17 cellular contexts compared by ENCODE assay signal in genomic region chr18:43572165-43572564, GRCh38.
DNase-seq lines count a peak whose midpoint lies in the region; ATAC-seq and TF ChIP-seq lines count a peak whose summit lies in the region.
"Had no signal": no experiment of that assay in that cellular context is flagged by ENCODE, and none has a peak within 500 bp of the region (broad histone marks: within the 10 kb centered on the region; RNA-seq: fewer than 3 reads in every experiment).

No MANE protein-coding gene starts in this region.

- no peaks in the 10 kb centered on the region for H3K27me3 ChIP-seq in GM23338 (ENCODE audit: insufficient read depth)
- H3K27me3 ChIP-seq: suprapubic skin had no signal

- no peaks in the 10 kb centered on the region for H3F3A ChIP-seq in GM23338 (replicated peaks; ENCODE audit: low read depth)

- H3K27me3 Mint-ChIP-seq in activated T-cell treated with anti-CD3 and anti-CD28 coated beads, Interleukin-2, amount 50 U/mL, for 24 hours, result no peaks in the 10 kb centered on the region
- no peaks in the 10 kb centered on the region for H3K27me3 Mint-ChIP-seq in GM23338 (ENCODE audit: insufficient read depth, low read depth, poor library complexity)
- H3K27me3 Mint-ChIP-seq: activated naive CD8-positive, alpha-beta T cell; CD8-positive, alpha-beta memory T cell; effector memory CD8-positive, alpha-beta T cell had no signal

- H3K4me1 Mint-ChIP-seq in activated T-cell treated with anti-CD3 and anti-CD28 coated beads, Interleukin-2, amount 50 U/mL, for 24 hours (ENCODE audit: low read depth), result no peaks in the 10 kb centered on the region
- H3K4me1 Mint-ChIP-seq in GM23338, result peaks cover 10% of the 10 kb centered on the region; the same call in 2 of the 3 replicates
- H3K4me1 Mint-ChIP-seq: CD8-positive, alpha-beta memory T cell had no signal

- H3K4me2 ChIP-seq in GM23338, result no peak overlapping the region
- H3K4me2 ChIP-seq: A549 had no signal

- H3K9me3 Mint-ChIP-seq in activated T-cell treated with anti-CD3 and anti-CD28 coated beads, Interleukin-2, amount 50 U/mL, for 24 hours, result no peaks in the 10 kb centered on the region
- no peaks in the 10 kb centered on the region for H3K9me3 Mint-ChIP-seq in GM23338
- H3K9me3 Mint-ChIP-seq: effector memory CD8-positive, alpha-beta T cell; HFFc6 had no signal

- no peaks in the 10 kb centered on the region for H4K20me1 ChIP-seq in GM23338 (replicated peaks; ENCODE audit: insufficient read depth)

- no peak overlapping the region for H3K4me3 Mint-ChIP-seq in activated T-cell treated with anti-CD3 and anti-CD28 coated beads, Interleukin-2, amount 50 U/mL, for 24 hours
- no peak overlapping the region for H3K4me3 Mint-ChIP-seq in GM23338
- H3K4me3 Mint-ChIP-seq: activated naive CD8-positive, alpha-beta T cell; CD8-positive, alpha-beta memory T cell; effector memory CD8-positive, alpha-beta T cell; HFFc6 had no signal

- H3K36me3 Mint-ChIP-seq in activated T-cell treated with anti-CD3 and anti-CD28 coated beads, Interleukin-2, amount 50 U/mL, for 24 hours (ENCODE audit: low read depth), result no peaks in the 10 kb centered on the region
- no peaks in the 10 kb centered on the region for H3K36me3 Mint-ChIP-seq in GM23338 (ENCODE audit: low read depth)
- H3K36me3 Mint-ChIP-seq: activated naive CD8-positive, alpha-beta T cell; CD8-positive, alpha-beta memory T cell had no signal

- no peak for TF ChIP-seq CTCF in GM13977 (IDR thresholded peaks at IDR 0.05; ENCODE audit: extremely low read depth, insufficient read depth, missing control alignments)
- TF ChIP-seq CTCF in GM23338 (conservative IDR thresholded peaks at IDR 0.05; ENCODE audit: low read depth in 2 of 2), result no peak

- in situ Hi-C loops in GM13977 (cut with MboI; ENCODE audit: low pct_unique_long_range_greater_than_20kb, low sequenced_read_pairs, unreplicated experiment), result no loop called here

- H3K27ac ChIP-seq in GM23338 (ENCODE audit: low read depth), result no peak overlapping the region
- H3K27ac ChIP-seq: A549, cardiac muscle cell, suprapubic skin had no signal

- H3K9me2 ChIP-seq in GM23338 (ENCODE audit: insufficient read depth), result no peaks in the 10 kb centered on the region

- peak; percentile 12 for DNase-seq in GM13977 (ENCODE audit: low spot score)
- no peak for DNase-seq in NCI-H2171 (lab: John Stamatoyannopoulos, UW)
- DNase-seq in T1000 (lab: John Stamatoyannopoulos, UW), result no peak
- no peak for DNase-seq in activated T-cell treated with anti-CD3 and anti-CD28 coated beads, Interleukin-2, amount 50 U/mL, for 24 hours
- no peak for DNase-seq in GM23338 (ENCODE audit: low spot score)
- DNase-seq: CD8-positive, alpha-beta memory T cell; effector memory CD8-positive, alpha-beta T cell; foreskin fibroblast; HFFc6; small intestine had no signal

- H3K4me3 ChIP-seq in GM23338, result no peak overlapping the region
- H3K4me3 ChIP-seq: A549, cardiac muscle cell, suprapubic skin had no signal

- no peak overlapping the region for H2AFZ ChIP-seq in GM23338

- no peaks in the 10 kb centered on the region for H3K4me1 ChIP-seq in GM23338 (ENCODE audit: insufficient read depth)
- H3K4me1 ChIP-seq: A549 had no signal

- no peaks in the 10 kb centered on the region for H3K36me3 ChIP-seq in GM23338 (ENCODE audit: insufficient read depth)
- H3K36me3 ChIP-seq: cardiac muscle cell, suprapubic skin had no signal

- H3K27ac Mint-ChIP-seq in activated T-cell treated with anti-CD3 and anti-CD28 coated beads, Interleukin-2, amount 50 U/mL, for 24 hours, result no peak overlapping the region
- no peak overlapping the region for H3K27ac Mint-ChIP-seq in GM23338
- H3K27ac Mint-ChIP-seq: activated naive CD8-positive, alpha-beta T cell; CD8-positive, alpha-beta memory T cell; effector memory CD8-positive, alpha-beta T cell; HFFc6 had no signal

- H3K79me2 ChIP-seq in GM23338 (replicated peaks; ENCODE audit: insufficient read depth), result no peaks in the 10 kb centered on the region

- ATAC-seq in GM19455 (IDR thresholded peaks at IDR 0.05; ENCODE audit: unreplicated experiment) (peak; percentile 85), HG02759 (IDR thresholded peaks at IDR 0.05; ENCODE audit: unreplicated experiment) (peak; percentile 56), HG03469 (IDR thresholded peaks at IDR 0.05; ENCODE audit: unreplicated experiment) (peak; percentile 63), GM23338 (no peak)
- ATAC-seq: A549; effector memory CD8-positive, alpha-beta T cell had no signal

TF ChIP-seq in GM23338, 12 proteins besides CTCF, POLR2A, EP300 and RAD21:
- TF ChIP-seq CREB1 (CRISPR knock-in tag; IDR thresholded peaks at IDR 0.05; ENCODE audit: low read depth) (no peak), ZNF114 (CRISPR knock-in tag; IDR thresholded peaks at IDR 0.05) (no peak), JUNB (IDR thresholded peaks at IDR 0.05; ENCODE audit: unreplicated experiment) (no peak), REST (IDR thresholded peaks at IDR 0.05; ENCODE audit: unreplicated experiment) (no peak), POLR2AphosphoS5 (IDR thresholded peaks at IDR 0.05; ENCODE audit: low read depth) (no peak), STAT1 (IDR thresholded peaks at IDR 0.05; ENCODE audit: unreplicated experiment) (no peak), EZH2 (IDR thresholded peaks at IDR 0.05; ENCODE audit: low read depth, unreplicated experiment) (no peak), NANOG (IDR thresholded peaks at IDR 0.05; ENCODE audit: borderline replicate concordance) (no peak)
- TF ChIP-seq, protein P1, sequence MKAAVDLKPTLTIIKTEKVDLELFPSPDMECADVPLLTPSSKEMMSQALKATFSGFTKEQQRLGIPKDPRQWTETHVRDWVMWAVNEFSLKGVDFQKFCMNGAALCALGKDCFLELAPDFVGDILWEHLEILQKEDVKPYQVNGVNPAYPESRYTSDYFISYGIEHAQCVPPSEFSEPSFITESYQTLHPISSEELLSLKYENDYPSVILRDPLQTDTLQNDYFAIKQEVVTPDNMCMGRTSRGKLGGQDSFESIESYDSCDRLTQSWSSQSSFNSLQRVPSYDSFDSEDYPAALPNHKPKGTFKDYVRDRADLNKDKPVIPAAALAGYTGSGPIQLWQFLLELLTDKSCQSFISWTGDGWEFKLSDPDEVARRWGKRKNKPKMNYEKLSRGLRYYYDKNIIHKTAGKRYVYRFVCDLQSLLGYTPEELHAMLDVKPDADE (IDR thresholded peaks at IDR 0.05), result no peak
